Comparison of ENCODE assay signal across 1 cellular context in the genomic region with DNA sequence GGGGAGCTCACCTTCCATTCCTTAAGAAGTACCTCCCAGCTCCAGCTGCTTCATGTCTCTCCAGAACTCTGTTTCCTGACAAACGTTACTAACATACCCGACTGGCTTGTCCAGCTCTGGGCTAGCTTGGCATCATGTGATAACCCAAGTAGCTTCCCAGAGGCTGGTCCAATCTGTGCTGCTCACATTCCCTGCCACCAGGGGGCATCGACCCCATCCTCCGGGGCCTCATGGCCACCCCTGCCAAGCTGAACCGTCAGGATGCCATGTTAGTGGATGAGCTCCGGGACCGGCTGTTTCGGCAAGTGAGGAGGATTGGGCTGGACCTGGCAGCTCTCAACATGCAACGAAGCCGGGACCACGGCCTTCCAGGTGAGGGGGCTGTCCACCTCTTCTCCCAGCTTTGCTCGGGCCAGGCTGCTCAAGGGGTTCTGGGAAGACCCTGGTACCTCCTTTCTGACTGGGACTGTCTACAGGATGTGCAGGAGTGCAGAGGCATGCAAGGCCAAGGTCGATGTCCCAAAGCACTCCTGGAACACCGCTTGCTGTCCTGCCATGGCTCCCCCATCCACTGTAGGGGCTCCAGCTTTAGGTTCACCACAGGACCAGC.
TF ChIP-seq lines count a peak whose summit lies in the region.

No MANE protein-coding gene starts in this region.

TF ChIP-seq in WTC11, 78 proteins besides CTCF, POLR2A, EP300 and RAD21 (continued from another document):
- TF ChIP-seq, protein P1, sequence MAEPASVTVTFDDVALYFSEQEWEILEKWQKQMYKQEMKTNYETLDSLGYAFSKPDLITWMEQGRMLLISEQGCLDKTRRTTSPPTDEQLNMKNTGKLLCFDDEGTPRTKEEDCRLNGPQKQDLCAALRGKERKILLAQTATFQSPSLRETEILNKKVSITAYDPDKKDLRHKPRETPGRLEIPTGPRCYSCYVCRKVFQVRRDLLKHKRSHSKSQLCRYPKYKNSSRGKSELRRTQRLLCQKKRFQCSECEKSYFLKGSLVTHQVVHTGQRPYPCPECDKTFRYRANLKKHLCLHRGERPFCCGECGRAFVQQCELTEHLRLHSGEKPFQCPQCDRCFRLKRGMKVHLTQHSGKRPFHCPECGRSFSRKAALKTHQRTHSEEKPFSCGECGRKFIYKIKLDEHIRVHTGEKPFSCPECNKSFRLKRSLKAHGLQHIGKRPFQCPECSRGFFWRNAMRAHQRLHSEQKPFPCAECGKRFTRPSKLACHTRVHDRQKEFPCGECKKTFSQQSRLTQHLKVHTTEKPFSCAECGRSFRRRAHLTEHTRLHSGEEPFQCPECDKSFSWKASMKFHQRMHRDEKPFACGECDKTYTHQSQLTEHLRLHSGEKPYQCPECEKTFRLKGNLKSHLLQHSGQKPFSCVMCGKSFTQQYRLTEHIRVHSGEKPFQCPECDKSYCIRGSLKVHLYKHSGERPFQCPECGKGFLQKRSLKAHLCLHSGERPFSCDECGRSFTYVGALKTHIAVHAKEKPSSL (CRISPR knock-in tag; conservative IDR thresholded peaks at IDR 0.05), result no peak
- TF ChIP-seq ZNF423 (CRISPR knock-in tag; IDR thresholded peaks at IDR 0.05) (no peak), TCF7 (CRISPR knock-in tag; IDR thresholded peaks at IDR 0.05; ENCODE audit: low read depth) (no peak)
